Comparison of ENCODE assay signal across 1 cellular context in the genomic region with DNA sequence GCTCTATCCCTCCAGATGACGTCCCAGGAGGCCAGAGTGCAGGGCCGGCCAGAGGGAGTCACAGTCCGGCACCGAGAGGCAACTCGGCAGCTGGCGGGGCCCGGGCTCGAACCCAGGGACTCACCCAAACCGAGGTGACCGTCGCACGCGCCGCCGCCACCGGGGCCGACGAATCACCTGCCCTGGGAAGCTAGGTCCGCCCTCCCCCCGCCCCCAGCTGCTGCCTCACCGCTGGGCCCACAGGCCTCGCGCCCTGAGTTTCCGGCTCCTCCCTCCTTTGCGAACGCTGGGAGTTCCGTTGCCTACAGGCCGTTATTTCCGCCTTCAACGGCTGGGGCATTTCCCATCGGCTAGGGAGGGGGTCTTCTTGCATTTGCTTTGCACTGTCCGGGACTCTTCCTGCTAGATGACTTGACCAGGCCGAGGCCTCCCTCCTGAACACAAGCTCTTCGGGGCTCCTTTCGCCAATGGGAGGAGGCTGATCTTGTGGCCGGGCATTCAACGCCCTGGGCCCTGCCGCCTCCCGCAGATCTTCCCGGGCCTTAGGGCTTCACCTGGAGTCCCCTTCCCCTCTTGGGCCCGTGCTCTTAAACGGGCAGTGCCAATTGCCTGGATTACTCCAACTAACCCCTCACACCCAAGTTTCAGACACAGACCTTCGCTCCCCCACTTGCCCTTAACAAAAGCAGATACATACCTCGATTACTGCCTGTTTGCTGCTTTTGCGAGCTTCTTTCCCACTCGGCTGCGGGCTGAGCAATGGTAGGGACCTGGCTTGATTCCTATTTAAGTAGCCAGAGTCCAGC.
TF ChIP-seq lines count a peak whose summit lies in the region.

A gene (minus strand): TSS at position 184 of the 806 bp plus-strand sequence. CDS start 4,674 bp downstream, outside the sequence.

TF ChIP-seq in K562, 482 proteins besides CTCF, POLR2A, EP300 and RAD21 (continued from another document and continues in another):
- TF ChIP-seq, protein P1, sequence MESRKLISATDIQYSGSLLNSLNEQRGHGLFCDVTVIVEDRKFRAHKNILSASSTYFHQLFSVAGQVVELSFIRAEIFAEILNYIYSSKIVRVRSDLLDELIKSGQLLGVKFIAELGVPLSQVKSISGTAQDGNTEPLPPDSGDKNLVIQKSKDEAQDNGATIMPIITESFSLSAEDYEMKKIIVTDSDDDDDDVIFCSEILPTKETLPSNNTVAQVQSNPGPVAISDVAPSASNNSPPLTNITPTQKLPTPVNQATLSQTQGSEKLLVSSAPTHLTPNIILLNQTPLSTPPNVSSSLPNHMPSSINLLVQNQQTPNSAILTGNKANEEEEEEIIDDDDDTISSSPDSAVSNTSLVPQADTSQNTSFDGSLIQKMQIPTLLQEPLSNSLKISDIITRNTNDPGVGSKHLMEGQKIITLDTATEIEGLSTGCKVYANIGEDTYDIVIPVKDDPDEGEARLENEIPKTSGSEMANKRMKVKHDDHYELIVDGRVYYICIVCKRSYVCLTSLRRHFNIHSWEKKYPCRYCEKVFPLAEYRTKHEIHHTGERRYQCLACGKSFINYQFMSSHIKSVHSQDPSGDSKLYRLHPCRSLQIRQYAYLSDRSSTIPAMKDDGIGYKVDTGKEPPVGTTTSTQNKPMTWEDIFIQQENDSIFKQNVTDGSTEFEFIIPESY (CRISPR knock-in tag; IDR thresholded peaks at IDR 0.05), result no peak
- no peak for TF ChIP-seq PTBP1 (IDR thresholded peaks at IDR 0.05; ENCODE audit: low read depth, low read length)
- TF ChIP-seq, protein P2, sequence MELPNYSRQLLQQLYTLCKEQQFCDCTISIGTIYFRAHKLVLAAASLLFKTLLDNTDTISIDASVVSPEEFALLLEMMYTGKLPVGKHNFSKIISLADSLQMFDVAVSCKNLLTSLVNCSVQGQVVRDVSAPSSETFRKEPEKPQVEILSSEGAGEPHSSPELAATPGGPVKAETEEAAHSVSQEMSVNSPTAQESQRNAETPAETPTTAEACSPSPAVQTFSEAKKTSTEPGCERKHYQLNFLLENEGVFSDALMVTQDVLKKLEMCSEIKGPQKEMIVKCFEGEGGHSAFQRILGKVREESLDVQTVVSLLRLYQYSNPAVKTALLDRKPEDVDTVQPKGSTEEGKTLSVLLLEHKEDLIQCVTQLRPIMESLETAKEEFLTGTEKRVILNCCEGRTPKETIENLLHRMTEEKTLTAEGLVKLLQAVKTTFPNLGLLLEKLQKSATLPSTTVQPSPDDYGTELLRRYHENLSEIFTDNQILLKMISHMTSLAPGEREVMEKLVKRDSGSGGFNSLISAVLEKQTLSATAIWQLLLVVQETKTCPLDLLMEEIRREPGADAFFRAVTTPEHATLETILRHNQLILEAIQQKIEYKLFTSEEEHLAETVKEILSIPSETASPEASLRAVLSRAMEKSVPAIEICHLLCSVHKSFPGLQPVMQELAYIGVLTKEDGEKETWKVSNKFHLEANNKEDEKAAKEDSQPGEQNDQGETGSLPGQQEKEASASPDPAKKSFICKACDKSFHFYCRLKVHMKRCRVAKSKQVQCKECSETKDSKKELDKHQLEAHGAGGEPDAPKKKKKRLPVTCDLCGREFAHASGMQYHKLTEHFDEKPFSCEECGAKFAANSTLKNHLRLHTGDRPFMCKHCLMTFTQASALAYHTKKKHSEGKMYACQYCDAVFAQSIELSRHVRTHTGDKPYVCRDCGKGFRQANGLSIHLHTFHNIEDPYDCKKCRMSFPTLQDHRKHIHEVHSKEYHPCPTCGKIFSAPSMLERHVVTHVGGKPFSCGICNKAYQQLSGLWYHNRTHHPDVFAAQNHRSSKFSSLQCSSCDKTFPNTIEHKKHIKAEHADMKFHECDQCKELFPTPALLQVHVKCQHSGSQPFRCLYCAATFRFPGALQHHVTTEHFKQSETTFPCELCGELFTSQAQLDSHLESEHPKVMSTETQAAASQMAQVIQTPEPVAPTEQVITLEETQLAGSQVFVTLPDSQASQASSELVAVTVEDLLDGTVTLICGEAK (IDR thresholded peaks at IDR 0.05), result peak; percentile 86
- TF ChIP-seq, protein P2 (CRISPR knock-in tag; IDR thresholded peaks at IDR 0.05), result no peak
- 0 out of 2 replicates have a peak, but pooled peaks have one; percentile 61 for TF ChIP-seq TSC22D4 (tag; IDR thresholded peaks at IDR 0.05)
- TF ChIP-seq TAF7 (tag; IDR thresholded peaks at IDR 0.05), result peak; percentile 28; the same call in 1 of the 2 replicates
- peak; percentile 19 for TF ChIP-seq NFYB (IDR thresholded peaks at IDR 0.05; ENCODE audit: extremely low read depth, insufficient read length)
- TF ChIP-seq CC2D1A (IDR thresholded peaks at IDR 0.05), result no peak; the same call in 1 of the 2 replicates
- TF ChIP-seq NBN (IDR thresholded peaks at IDR 0.05; ENCODE audit: low read depth), result peak; percentile 66; the same call in 1 of the 2 replicates
- TF ChIP-seq GABPB1 (CRISPR knock-in tag; IDR thresholded peaks at IDR 0.05), result peak; percentile 86
- TF ChIP-seq, protein P3, sequence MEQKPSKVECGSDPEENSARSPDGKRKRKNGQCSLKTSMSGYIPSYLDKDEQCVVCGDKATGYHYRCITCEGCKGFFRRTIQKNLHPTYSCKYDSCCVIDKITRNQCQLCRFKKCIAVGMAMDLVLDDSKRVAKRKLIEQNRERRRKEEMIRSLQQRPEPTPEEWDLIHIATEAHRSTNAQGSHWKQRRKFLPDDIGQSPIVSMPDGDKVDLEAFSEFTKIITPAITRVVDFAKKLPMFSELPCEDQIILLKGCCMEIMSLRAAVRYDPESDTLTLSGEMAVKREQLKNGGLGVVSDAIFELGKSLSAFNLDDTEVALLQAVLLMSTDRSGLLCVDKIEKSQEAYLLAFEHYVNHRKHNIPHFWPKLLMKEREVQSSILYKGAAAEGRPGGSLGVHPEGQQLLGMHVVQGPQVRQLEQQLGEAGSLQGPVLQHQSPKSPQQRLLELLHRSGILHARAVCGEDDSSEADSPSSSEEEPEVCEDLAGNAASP (IDR thresholded peaks at IDR 0.05), result no peak
- TF ChIP-seq, protein P4, sequence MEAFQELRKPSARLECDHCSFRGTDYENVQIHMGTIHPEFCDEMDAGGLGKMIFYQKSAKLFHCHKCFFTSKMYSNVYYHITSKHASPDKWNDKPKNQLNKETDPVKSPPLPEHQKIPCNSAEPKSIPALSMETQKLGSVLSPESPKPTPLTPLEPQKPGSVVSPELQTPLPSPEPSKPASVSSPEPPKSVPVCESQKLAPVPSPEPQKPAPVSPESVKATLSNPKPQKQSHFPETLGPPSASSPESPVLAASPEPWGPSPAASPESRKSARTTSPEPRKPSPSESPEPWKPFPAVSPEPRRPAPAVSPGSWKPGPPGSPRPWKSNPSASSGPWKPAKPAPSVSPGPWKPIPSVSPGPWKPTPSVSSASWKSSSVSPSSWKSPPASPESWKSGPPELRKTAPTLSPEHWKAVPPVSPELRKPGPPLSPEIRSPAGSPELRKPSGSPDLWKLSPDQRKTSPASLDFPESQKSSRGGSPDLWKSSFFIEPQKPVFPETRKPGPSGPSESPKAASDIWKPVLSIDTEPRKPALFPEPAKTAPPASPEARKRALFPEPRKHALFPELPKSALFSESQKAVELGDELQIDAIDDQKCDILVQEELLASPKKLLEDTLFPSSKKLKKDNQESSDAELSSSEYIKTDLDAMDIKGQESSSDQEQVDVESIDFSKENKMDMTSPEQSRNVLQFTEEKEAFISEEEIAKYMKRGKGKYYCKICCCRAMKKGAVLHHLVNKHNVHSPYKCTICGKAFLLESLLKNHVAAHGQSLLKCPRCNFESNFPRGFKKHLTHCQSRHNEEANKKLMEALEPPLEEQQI (IDR thresholded peaks at IDR 0.05), result no peak
- TF ChIP-seq SMAD3 (CRISPR knock-in tag; conservative IDR thresholded peaks at IDR 0.05), result no peak
- TF ChIP-seq ZNF79 (CRISPR knock-in tag; IDR thresholded peaks at IDR 0.05; ENCODE audit: low read depth), result no peak
- TF ChIP-seq, protein P5, sequence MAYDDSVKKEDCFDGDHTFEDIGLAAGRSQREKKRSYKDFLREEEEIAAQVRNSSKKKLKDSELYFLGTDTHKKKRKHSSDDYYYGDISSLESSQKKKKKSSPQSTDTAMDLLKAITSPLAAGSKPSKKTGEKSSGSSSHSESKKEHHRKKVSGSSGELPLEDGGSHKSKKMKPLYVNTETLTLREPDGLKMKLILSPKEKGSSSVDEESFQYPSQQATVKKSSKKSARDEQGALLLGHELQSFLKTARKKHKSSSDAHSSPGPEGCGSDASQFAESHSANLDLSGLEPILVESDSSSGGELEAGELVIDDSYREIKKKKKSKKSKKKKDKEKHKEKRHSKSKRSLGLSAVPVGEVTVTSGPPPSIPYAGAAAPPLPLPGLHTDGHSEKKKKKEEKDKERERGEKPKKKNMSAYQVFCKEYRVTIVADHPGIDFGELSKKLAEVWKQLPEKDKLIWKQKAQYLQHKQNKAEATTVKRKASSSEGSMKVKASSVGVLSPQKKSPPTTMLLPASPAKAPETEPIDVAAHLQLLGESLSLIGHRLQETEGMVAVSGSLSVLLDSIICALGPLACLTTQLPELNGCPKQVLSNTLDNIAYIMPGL (CRISPR knock-in tag; IDR thresholded peaks at IDR 0.05), result 0 out of 2 replicates have a peak, but pooled peaks have one; percentile 11
- TF ChIP-seq XRCC5 (IDR thresholded peaks at IDR 0.05; ENCODE audit: low read depth, low read length), result 0 out of 2 replicates have a peak, but pooled peaks have one; percentile 4
- TF ChIP-seq KLF1 (tag; IDR thresholded peaks at IDR 0.05), result peak; percentile 80; the same call in 1 of the 2 replicates
- TF ChIP-seq YBX1 (IDR thresholded peaks at IDR 0.05), result no peak
- TF ChIP-seq, protein P6, sequence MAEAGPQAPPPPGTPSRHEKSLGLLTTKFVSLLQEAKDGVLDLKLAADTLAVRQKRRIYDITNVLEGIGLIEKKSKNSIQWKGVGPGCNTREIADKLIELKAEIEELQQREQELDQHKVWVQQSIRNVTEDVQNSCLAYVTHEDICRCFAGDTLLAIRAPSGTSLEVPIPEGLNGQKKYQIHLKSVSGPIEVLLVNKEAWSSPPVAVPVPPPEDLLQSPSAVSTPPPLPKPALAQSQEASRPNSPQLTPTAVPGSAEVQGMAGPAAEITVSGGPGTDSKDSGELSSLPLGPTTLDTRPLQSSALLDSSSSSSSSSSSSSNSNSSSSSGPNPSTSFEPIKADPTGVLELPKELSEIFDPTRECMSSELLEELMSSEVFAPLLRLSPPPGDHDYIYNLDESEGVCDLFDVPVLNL (CRISPR knock-in tag; IDR thresholded peaks at IDR 0.05; ENCODE audit: low read depth), result no peak
- TF ChIP-seq ARID1B (IDR thresholded peaks at IDR 0.05), result peak; percentile 28; the same call in 1 of the 2 replicates
- no peak for TF ChIP-seq CBFB (CRISPR knock-in tag; IDR thresholded peaks at IDR 0.05)
- TF ChIP-seq, protein P7, sequence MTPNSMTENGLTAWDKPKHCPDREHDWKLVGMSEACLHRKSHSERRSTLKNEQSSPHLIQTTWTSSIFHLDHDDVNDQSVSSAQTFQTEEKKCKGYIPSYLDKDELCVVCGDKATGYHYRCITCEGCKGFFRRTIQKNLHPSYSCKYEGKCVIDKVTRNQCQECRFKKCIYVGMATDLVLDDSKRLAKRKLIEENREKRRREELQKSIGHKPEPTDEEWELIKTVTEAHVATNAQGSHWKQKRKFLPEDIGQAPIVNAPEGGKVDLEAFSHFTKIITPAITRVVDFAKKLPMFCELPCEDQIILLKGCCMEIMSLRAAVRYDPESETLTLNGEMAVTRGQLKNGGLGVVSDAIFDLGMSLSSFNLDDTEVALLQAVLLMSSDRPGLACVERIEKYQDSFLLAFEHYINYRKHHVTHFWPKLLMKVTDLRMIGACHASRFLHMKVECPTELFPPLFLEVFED (CRISPR knock-in tag; conservative IDR thresholded peaks at IDR 0.05), result no peak; the same call in 1 of the 2 replicates
- no peak for TF ChIP-seq ZNF77 (CRISPR knock-in tag; IDR thresholded peaks at IDR 0.05)
- TF ChIP-seq, protein P8, sequence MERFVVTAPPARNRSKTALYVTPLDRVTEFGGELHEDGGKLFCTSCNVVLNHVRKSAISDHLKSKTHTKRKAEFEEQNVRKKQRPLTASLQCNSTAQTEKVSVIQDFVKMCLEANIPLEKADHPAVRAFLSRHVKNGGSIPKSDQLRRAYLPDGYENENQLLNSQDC (CRISPR knock-in tag; IDR thresholded peaks at IDR 0.05), result no peak
- peak; percentile 50 to 59; a peak in 2 of 4 replicates for TF ChIP-seq TEAD1 (CRISPR knock-in tag; IDR thresholded peaks at IDR 0.05)
- TF ChIP-seq ILK (tag; IDR thresholded peaks at IDR 0.05; ENCODE audit: borderline replicate concordance, low read depth), result no peak
- TF ChIP-seq EZH2 (IDR thresholded peaks at IDR 0.05; ENCODE audit: borderline replicate concordance, low read depth, low read length), result no peak
- no peak for TF ChIP-seq ZNF589 (CRISPR knock-in tag; IDR thresholded peaks at IDR 0.05; ENCODE audit: low read depth)
- TF ChIP-seq CXXC5 (CRISPR knock-in tag; IDR thresholded peaks at IDR 0.05), result peak; percentile 69
- TF ChIP-seq GATA2 (CRISPR knock-in tag; IDR thresholded peaks at IDR 0.05), result no peak
- TF ChIP-seq HIVEP1 (CRISPR knock-in tag; IDR thresholded peaks at IDR 0.05), result no peak
- no peak for TF ChIP-seq IRF2 (CRISPR knock-in tag; IDR thresholded peaks at IDR 0.05)
- no peak for TF ChIP-seq ZNF707 (CRISPR knock-in tag; conservative IDR thresholded peaks at IDR 0.05)
- TF ChIP-seq CBX1 (IDR thresholded peaks at IDR 0.05; ENCODE audit: low read depth), result no peak; the same call in none of the 2 replicates
